Comparison of ENCODE assay signal across 1 cellular context in the genomic region with DNA sequence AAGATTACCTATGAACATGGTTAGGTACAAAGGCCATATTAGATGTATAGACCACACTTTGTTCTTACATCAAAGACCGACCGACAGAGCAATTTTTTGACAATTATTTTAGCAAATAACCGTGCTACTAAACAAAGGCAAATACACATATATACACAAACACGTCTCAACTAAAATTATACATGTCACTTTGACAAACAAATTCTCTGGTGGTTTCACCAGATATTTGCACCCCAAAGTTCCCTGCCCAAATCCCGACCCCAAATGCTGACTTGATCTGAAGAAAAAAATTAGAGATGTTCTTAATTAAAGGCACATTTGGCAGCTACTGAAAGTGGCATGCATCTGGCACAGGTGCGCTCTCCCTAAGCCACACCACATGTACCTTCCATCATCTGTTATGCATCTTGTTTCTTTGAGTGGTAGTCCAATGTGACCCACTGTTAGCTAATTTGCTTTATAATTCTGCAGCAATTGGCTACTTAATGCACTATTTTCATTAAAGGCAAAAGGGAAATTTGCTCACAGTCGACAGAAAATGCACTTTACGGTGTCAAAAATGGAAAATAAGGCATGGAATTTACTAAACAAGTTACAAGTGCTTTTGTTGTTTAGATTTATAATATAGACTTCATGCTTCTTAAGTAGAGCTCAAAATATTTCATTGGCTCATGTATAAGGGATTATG.
A peak's percentile ranks its signal among the peaks of the same experiment; 100 is the strongest.
TF ChIP-seq lines count a peak whose summit lies in the region.

No MANE protein-coding gene starts in this region.

TF ChIP-seq in HepG2, 621 proteins besides CTCF, POLR2A, EP300 and RAD21 (continued from another document):
- TF ChIP-seq HBP1 (CRISPR knock-in tag; IDR thresholded peaks at IDR 0.05; ENCODE audit: low read depth) (no peak; the same call in 1 of the 2 replicates), PHB2 (IDR thresholded peaks at IDR 0.05; ENCODE audit: partially characterized antibody) (no peak), HNF4A (CRISPR knock-in tag; IDR thresholded peaks at IDR 0.05) (peak; percentile 98), LRRFIP1 (CRISPR knock-in tag; conservative IDR thresholded peaks at IDR 0.05) (no peak), SIN3A (IDR thresholded peaks at IDR 0.05; ENCODE audit: borderline replicate concordance, low read depth, low read length) (no peak), CAMTA2 (CRISPR knock-in tag; IDR thresholded peaks at IDR 0.05; ENCODE audit: borderline replicate concordance) (no peak), ATF2 (CRISPR knock-in tag; IDR thresholded peaks at IDR 0.05) (peak; percentile 66; the same call in 1 of the 2 replicates), SRSF4 (IDR thresholded peaks at IDR 0.05; ENCODE audit: low read depth, low read length, poor library complexity, severe bottlenecking) (no peak), ZNF468 (CRISPR knock-in tag; IDR thresholded peaks at IDR 0.05) (no peak), PRPF4 (IDR thresholded peaks at IDR 0.05; ENCODE audit: low read depth, low read length, poor library complexity, severe bottlenecking) (no peak), ZNF362 (CRISPR knock-in tag; IDR thresholded peaks at IDR 0.05; ENCODE audit: borderline replicate concordance) (no peak; the same call in 1 of the 2 replicates), NR1H2 (CRISPR knock-in tag; IDR thresholded peaks at IDR 0.05; ENCODE audit: borderline replicate concordance, low read depth) (no peak), ZNF570 (CRISPR knock-in tag; IDR thresholded peaks at IDR 0.05; ENCODE audit: borderline replicate concordance) (no peak), HOXD1 (CRISPR knock-in tag; IDR thresholded peaks at IDR 0.05) (0 out of 2 replicates have a peak, but pooled peaks have one; percentile 20), ZSCAN20 (CRISPR knock-in tag; IDR thresholded peaks at IDR 0.05; ENCODE audit: borderline replicate concordance) (no peak), DR1 (CRISPR knock-in tag; IDR thresholded peaks at IDR 0.05) (no peak), ZNF709 (CRISPR knock-in tag; IDR thresholded peaks at IDR 0.05) (no peak), PBX3 (CRISPR knock-in tag; IDR thresholded peaks at IDR 0.05; ENCODE audit: borderline replicate concordance) (no peak), TCF7L2 (IDR thresholded peaks at IDR 0.05; ENCODE audit: low read depth, low read length) (peak; percentile 95), ZNF713 (CRISPR knock-in tag; IDR thresholded peaks at IDR 0.05) (no peak), ZNF207 (IDR thresholded peaks at IDR 0.05; ENCODE audit: borderline replicate concordance) (no peak), NFYC (CRISPR knock-in tag; IDR thresholded peaks at IDR 0.05) (no peak), ZNF260 (CRISPR knock-in tag; IDR thresholded peaks at IDR 0.05; ENCODE audit: borderline replicate concordance, low read depth) (no peak), ZKSCAN1 (IDR thresholded peaks at IDR 0.05; ENCODE audit: low read length) (no peak), JUNB (CRISPR knock-in tag; IDR thresholded peaks at IDR 0.05; ENCODE audit: borderline replicate concordance) (no peak), ZNF296 (CRISPR knock-in tag; conservative IDR thresholded peaks at IDR 0.05) (no peak), ZNF572 (CRISPR knock-in tag; IDR thresholded peaks at IDR 0.05) (no peak), ZNF7 (CRISPR knock-in tag; IDR thresholded peaks at IDR 0.05) (no peak), FOSL2 (CRISPR knock-in tag; IDR thresholded peaks at IDR 0.05) (no peak; the same call in 1 of the 2 replicates), ZNF546 (CRISPR knock-in tag; conservative IDR thresholded peaks at IDR 0.05) (no peak), FOXP1 (IDR thresholded peaks at IDR 0.05) (peak; percentile 85), FOXP1 (CRISPR knock-in tag; IDR thresholded peaks at IDR 0.05) (peak; percentile 98), KMT2B (CRISPR knock-in tag; IDR thresholded peaks at IDR 0.05) (no peak), NFKBIZ (CRISPR knock-in tag; IDR thresholded peaks at IDR 0.05) (no peak), ZNF329 (CRISPR knock-in tag; IDR thresholded peaks at IDR 0.05; ENCODE audit: low read depth) (no peak), ZBTB2 (CRISPR knock-in tag; IDR thresholded peaks at IDR 0.05; ENCODE audit: low read depth) (no peak), ATF5 (CRISPR knock-in tag; IDR thresholded peaks at IDR 0.05; ENCODE audit: low read depth) (no peak), ZNF746 (CRISPR knock-in tag; IDR thresholded peaks at IDR 0.05) (no peak), GATAD1 (CRISPR knock-in tag; IDR thresholded peaks at IDR 0.05) (no peak), ZNF550 (CRISPR knock-in tag; IDR thresholded peaks at IDR 0.05; ENCODE audit: borderline replicate concordance) (no peak), ZFP62 (CRISPR knock-in tag; IDR thresholded peaks at IDR 0.05) (no peak), ZNF30 (CRISPR knock-in tag; IDR thresholded peaks at IDR 0.05) (no peak), ZFP1 (CRISPR knock-in tag; IDR thresholded peaks at IDR 0.05) (no peak), ZSCAN12 (CRISPR knock-in tag; IDR thresholded peaks at IDR 0.05) (no peak), ZNF780A (CRISPR knock-in tag; IDR thresholded peaks at IDR 0.05) (no peak)
- TF ChIP-seq, protein P1, sequence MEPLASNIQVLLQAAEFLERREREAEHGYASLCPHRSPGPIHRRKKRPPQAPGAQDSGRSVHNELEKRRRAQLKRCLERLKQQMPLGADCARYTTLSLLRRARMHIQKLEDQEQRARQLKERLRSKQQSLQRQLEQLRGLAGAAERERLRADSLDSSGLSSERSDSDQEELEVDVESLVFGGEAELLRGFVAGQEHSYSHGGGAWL (CRISPR knock-in tag; IDR thresholded peaks at IDR 0.05): no peak
- TF ChIP-seq, protein P2, sequence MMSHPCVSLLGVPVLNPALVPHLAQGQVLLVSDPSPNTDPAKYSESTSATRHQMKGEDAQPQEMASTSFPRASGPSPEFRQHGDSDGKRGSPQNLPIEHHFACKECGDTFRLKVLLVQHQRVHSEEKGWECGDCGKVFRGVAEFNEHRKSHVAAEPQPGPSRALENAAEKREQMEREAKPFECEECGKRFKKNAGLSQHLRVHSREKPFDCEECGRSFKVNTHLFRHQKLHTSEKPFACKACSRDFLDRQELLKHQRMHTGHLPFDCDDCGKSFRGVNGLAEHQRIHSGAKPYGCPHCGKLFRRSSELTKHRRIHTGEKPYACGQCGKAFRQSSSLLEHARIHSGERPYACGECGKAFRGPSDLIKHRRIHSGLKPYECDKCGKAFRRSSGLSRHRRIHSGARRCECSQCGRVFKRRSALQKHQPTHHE (CRISPR knock-in tag; IDR thresholded peaks at IDR 0.05; ENCODE audit: borderline replicate concordance): no peak
- TF ChIP-seq, protein P3, sequence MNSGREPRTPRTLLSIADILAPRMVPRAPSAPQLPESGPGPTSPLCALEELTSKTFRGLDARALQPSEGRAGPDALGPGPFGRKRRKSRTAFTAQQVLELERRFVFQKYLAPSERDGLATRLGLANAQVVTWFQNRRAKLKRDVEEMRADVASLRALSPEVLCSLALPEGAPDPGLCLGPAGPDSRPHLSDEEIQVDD (CRISPR knock-in tag; IDR thresholded peaks at IDR 0.05; ENCODE audit: borderline replicate concordance): no peak
- TF ChIP-seq, protein P4, sequence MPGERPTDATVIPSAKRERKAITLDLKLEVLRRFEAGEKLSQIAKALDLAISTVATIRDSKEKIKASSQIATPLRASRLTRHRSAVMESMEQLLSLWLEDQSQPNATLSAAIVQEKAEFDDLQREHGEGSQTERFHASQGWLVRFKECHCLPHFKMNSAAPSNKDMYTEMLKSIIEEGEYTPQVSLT (CRISPR knock-in tag; IDR thresholded peaks at IDR 0.05; ENCODE audit: borderline replicate concordance, low read depth): no peak
- TF ChIP-seq, protein P5, sequence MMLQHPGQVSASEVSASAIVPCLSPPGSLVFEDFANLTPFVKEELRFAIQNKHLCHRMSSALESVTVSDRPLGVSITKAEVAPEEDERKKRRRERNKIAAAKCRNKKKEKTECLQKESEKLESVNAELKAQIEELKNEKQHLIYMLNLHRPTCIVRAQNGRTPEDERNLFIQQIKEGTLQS (CRISPR knock-in tag; IDR thresholded peaks at IDR 0.05): no peak
